10 cellular contexts compared by ENCODE assay signal in the genomic region with DNA sequence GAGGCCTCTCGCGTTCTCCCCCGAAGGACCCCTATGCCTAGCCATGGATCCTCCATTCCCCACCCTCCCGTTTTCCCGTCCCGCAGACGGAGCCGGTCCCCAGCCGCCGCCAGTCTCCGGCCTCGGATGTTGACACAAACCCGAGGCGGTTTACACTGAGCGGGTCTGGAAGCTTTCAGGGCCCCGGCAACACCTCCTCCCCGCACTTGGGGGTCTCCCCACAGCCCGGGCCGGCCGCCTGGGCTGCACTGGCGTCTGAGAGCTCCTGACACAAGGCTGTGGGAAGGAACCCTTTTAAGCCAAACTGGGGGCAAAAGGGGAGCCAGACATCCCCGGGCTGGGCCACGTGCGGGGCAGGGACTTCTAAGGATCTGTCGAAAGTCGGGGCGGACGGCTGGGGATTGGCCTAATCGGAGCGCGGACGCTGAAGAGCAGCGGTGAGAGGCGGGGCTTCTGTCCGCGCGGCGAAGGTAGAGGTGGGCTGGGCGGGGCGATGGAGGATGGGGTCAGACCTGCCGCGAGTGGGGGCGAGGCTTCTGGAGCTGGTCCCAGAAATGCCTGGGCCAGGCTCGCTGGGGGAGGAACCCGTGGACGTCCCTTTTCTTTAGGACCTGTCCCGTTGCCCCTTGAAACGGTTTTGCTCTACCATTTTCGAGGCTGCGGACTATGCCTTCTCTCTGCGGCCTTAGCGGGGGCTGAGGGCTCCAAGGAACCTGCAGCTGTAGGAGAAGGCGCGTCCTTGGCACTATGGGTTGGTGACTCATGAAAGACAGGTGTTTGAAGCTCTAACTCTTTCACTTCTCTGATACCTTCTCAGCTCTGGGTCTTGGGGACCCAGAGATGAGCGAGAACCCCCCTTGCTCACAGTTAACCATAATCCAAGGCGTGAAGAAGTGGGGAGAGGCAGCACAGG. TPM values are rescaled to one million over a fixed set of nuclear protein-coding genes. Genes with fewer than 3 reads are reported as not detected.
DNase-seq lines count a peak whose midpoint lies in the region; ATAC-seq, FAIRE-seq and TF ChIP-seq lines count a peak whose summit lies in the region.
"Had no signal": no experiment of that assay in that cellular context is flagged by ENCODE, and none has a peak within 500 bp of the region (broad histone marks: within the 10 kb centered on the region; RNA-seq: fewer than 3 reads in every experiment).

No MANE protein-coding gene starts in this region.

- H3K9me3 Mint-ChIP-seq in activated naive CD4-positive, alpha-beta T cell treated with anti-CD3 and anti-CD28 coated beads, Interleukin-2, amount 50 U/mL, for 24 hours: no peaks in the 10 kb centered on the region

- DNase-seq in activated gamma-delta T cell treated with Interleukin-2 at 50 U/mL for 16 hours: peak; percentile 16
- no peak for DNase-seq in activated gamma-delta T cell (lab: John Stamatoyannopoulos, UW)
- peak; percentile 73 for DNase-seq in lower lobe of right lung
- DNase-seq in tibial artery: no peak
- no peak for DNase-seq in HEK293T (ENCODE audit: extremely low spot score)
- DNase-seq in D721Med (ENCODE audit: insufficient read length, low spot score): no peak
- no peak for DNase-seq in H54 (ENCODE audit: insufficient read length, low spot score)

- H3K4me3 ChIP-seq in lower lobe of right lung: peak overlapping the region; percentile 54
- H3K4me3 ChIP-seq in tibial artery: peak overlapping the region; percentile 34 to 50

- ATAC-seq in lower lobe of right lung: peak; percentile 68 to 71

- H3K27ac ChIP-seq in lower lobe of right lung (no peak overlapping the region), tibial artery (no peak overlapping the region)
- H3K27ac ChIP-seq: HL-60 had no signal

- intact Hi-C loops in lower lobe of right lung (cut with DNase I) (no loop called here), tibial artery (cut with DNase I; ENCODE audit: low total_unique reads) (no loop called here)

- no peaks in the 10 kb centered on the region for H3K36me3 Mint-ChIP-seq in activated naive CD4-positive, alpha-beta T cell treated with anti-CD3 and anti-CD28 coated beads, Interleukin-2, amount 50 U/mL, for 24 hours

- POLR2A ChIA-PET in HEK293T (lab: Yijun Ruan, JAX): interaction anchor here (0.7 to 1.9 kb wide), 4 partner anchors 9 to 203 kb away, joined by 3 to 5 read pairs (median 4); a partner anchor contains a TSS

- no peak for TF ChIP-seq CTCF in lower lobe of right lung (IDR thresholded peaks at IDR 0.05)
- no peak for TF ChIP-seq CTCF in tibial artery (IDR thresholded peaks at IDR 0.05)
- no peak for TF ChIP-seq CTCF in D721Med (IDR thresholded peaks at IDR 0.05; ENCODE audit: insufficient read depth, missing control alignments)

- no peak overlapping the region for H3K27ac Mint-ChIP-seq in activated naive CD4-positive, alpha-beta T cell treated with anti-CD3 and anti-CD28 coated beads, Interleukin-2, amount 50 U/mL, for 24 hours

- CTCF ChIA-PET in HEK293T (lab: Yijun Ruan, JAX): interaction anchor here (0.5 to 1.8 kb wide), 4 partner anchors 9 to 498 kb away, joined by 5 to 8 read pairs (median 6); no protein-coding TSS in a partner anchor

- no peak for FAIRE-seq in D721Med (lab: Jason Lieb, UNC)
- no peak for FAIRE-seq in H54 (lab: Jason Lieb, UNC)
- FAIRE-seq: islet of Langerhans had no signal

- peaks cover 2% of the 10 kb centered on the region for H3K27me3 Mint-ChIP-seq in activated naive CD4-positive, alpha-beta T cell treated with anti-CD3 and anti-CD28 coated beads, Interleukin-2, amount 50 U/mL, for 24 hours

- H3K4me1 Mint-ChIP-seq in activated naive CD4-positive, alpha-beta T cell treated with anti-CD3 and anti-CD28 coated beads, Interleukin-2, amount 50 U/mL, for 24 hours: peaks cover 50% of the 10 kb centered on the region

- no peaks in the 10 kb centered on the region for H3K36me3 ChIP-seq in lower lobe of right lung
- no peaks in the 10 kb centered on the region for H3K36me3 ChIP-seq in tibial artery

- TF ChIP-seq POLR2A in H54 (IDR thresholded peaks at IDR 0.05; ENCODE audit: low read depth, low read length): no peak

- H3K4me3 Mint-ChIP-seq in activated naive CD4-positive, alpha-beta T cell treated with anti-CD3 and anti-CD28 coated beads, Interleukin-2, amount 50 U/mL, for 24 hours: peak overlapping the region; percentile 86

- H3K4me1 ChIP-seq in lower lobe of right lung (peaks cover 22% of the 10 kb centered on the region), tibial artery (peaks cover 0 to 24% (median 18%) of the 10 kb centered on the region in 4 donors)

- no peaks in the 10 kb centered on the region for H3K9me3 ChIP-seq in lower lobe of right lung
- H3K9me3 ChIP-seq in tibial artery: no peaks in the 10 kb centered on the region

- H3K27me3 ChIP-seq in lower lobe of right lung (ENCODE audit: low read depth): peaks cover 35% of the 10 kb centered on the region
- H3K27me3 ChIP-seq in tibial artery: peaks cover 0 to 60% of the 10 kb centered on the region in 2 donors

TF ChIP-seq in HEK293T, 16 proteins besides CTCF, POLR2A, EP300 and RAD21:
- TF ChIP-seq, protein P1, sequence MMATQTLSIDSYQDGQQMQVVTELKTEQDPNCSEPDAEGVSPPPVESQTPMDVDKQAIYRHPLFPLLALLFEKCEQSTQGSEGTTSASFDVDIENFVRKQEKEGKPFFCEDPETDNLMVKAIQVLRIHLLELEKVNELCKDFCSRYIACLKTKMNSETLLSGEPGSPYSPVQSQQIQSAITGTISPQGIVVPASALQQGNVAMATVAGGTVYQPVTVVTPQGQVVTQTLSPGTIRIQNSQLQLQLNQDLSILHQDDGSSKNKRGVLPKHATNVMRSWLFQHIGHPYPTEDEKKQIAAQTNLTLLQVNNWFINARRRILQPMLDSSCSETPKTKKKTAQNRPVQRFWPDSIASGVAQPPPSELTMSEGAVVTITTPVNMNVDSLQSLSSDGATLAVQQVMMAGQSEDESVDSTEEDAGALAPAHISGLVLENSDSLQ (IDR thresholded peaks at IDR 0.05): no peak
- TF ChIP-seq TARDBP (IDR thresholded peaks at IDR 0.05) (no peak), ELF4 (IDR thresholded peaks at IDR 0.05) (no peak), NFRKB (IDR thresholded peaks at IDR 0.05) (no peak), HDGF (IDR thresholded peaks at IDR 0.05; ENCODE audit: borderline replicate concordance) (no peak), L3MBTL2 (conservative IDR thresholded peaks at IDR 0.05) (no peak), SP1 (IDR thresholded peaks at IDR 0.05) (no peak), FOXA1 (IDR thresholded peaks at IDR 0.05) (no peak), ZNF384 (IDR thresholded peaks at IDR 0.05) (no peak), ARNT (IDR thresholded peaks at IDR 0.05) (no peak)

RNA-seq across cellular contexts. Expression of a gene that starts 1.2 kb away (rescaled TPM):
- total RNA-seq in lower lobe of right lung: 0.41 TPM

RNA-seq across cellular contexts. Expression of a gene that starts 20.5 kb away (rescaled TPM):
- total RNA-seq in lower lobe of right lung: not detected

RNA-seq across cellular contexts. Expression of a gene that starts 46.3 kb away (rescaled TPM):
- 34.6 TPM for total RNA-seq in lower lobe of right lung

RNA-seq across cellular contexts. Expression of a gene that starts 53.0 kb away (rescaled TPM):
- total RNA-seq in lower lobe of right lung: 10.4 TPM

Comparison
In these comparisons a context has a peak if more than half of its experiments do, and no peak if none do; other contexts are left out.
1. DNase-seq: peak in activated gamma-delta T cell treated with Interleukin-2 at 50 U/mL for 16 hours (single experiment) and lower lobe of right lung (single experiment); none in activated gamma-delta T cell (single experiment), tibial artery (0 of 2), HEK293T (single experiment), D721Med (single experiment) and H54 (single experiment).